Comparison of ENCODE assay signal across 8 cellular contexts in the genomic region with DNA sequence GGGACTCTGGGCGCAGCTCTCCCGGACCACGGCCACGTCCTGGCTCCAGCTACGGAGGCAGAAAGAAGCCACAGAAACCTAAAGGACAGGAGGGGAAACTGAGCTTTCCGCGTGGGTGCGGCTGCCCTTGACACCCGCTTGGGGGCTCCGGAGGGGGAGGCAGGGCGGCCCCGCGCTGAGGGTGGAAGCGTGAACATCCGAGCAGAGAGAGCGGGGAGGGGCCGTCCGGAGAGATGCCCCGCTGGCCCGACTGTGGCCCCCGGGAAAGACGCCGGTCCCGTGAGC.
DNase-seq lines count a peak whose midpoint lies in the region; ATAC-seq and TF ChIP-seq lines count a peak whose summit lies in the region.

No MANE protein-coding gene starts in this region.

- DNase-seq in AG10803 (ENCODE audit: low read depth) (no peak), dorsolateral prefrontal cortex (peak in 1 of 10 donors; percentile 39), UCSD-AML1 (lab: John Stamatoyannopoulos, UW; ENCODE audit: unreplicated experiment) (no peak), medulla oblongata (ENCODE audit: extremely low spot score) (no peak), HT-29 (ENCODE audit: low spot score) (no peak)

- peaks cover 0 to 4% (median 3%) of the 10 kb centered on the region in 3 donors for H3K9me3 Mint-ChIP-seq in IgD-negative memory B cell
- peaks cover 2% of the 10 kb centered on the region for H3K9me3 Mint-ChIP-seq in nephron

- H3K36me3 Mint-ChIP-seq in IgD-negative memory B cell (no peaks in the 10 kb centered on the region), nephron (ENCODE audit: low read depth) (no peaks in the 10 kb centered on the region)

- peak overlapping the region in 22 of 59 donors; percentile 0 to 75 (median 46) for H3K27ac ChIP-seq in dorsolateral prefrontal cortex

- peak overlapping the region; percentile 77 to 89 (median 82) for H3K4me3 Mint-ChIP-seq in IgD-negative memory B cell
- H3K4me3 Mint-ChIP-seq in nephron = peak overlapping the region; percentile 85 to 87 (median 86)

- intact Hi-C loops in dorsolateral prefrontal cortex (cut with DNase I) = loop anchor here (5.0 to 10.0 kb wide), 4 partner anchors 279 to 364 kb away; partner anchors contain the start of gene ANTXR1 (in 1 of the 2)

- H3K27me3 ChIP-seq in dorsolateral prefrontal cortex = peaks cover 0 to 18% (median 0%) of the 10 kb centered on the region in 45 donors

- H3K27me3 Mint-ChIP-seq in IgD-negative memory B cell (peaks cover 25% of the 10 kb centered on the region), nephron (ENCODE audit: low read depth) (peaks cover 19% of the 10 kb centered on the region)

- peaks cover 21 to 34% (median 29%) of the 10 kb centered on the region in 3 donors for H3K4me1 Mint-ChIP-seq in IgD-negative memory B cell
- H3K4me1 Mint-ChIP-seq in nephron = peaks cover 50% of the 10 kb centered on the region

- peak overlapping the region; percentile 65 for H3K4me3 ChIP-seq in AG10803 (ENCODE audit: low read length)
- peak overlapping the region; percentile 39 to 75 (median 58) for H3K4me3 ChIP-seq in dorsolateral prefrontal cortex

- TF ChIP-seq CTCF in AG10803 (conservative IDR thresholded peaks at IDR 0.05; ENCODE audit: low read length) = no peak
- TF ChIP-seq CTCF in dorsolateral prefrontal cortex (IDR thresholded peaks at IDR 0.05 in 54 of 56, conservative IDR thresholded peaks at IDR 0.05 in 2 of 56; ENCODE audit: low read depth in 1 of 56, partially characterized antibody in 56 of 56) = no peak
- TF ChIP-seq CTCF in nephron (IDR thresholded peaks at IDR 0.05; ENCODE audit: unreplicated experiment in 3 of 3) = no peak

- ATAC-seq in HG02763 (IDR thresholded peaks at IDR 0.05; ENCODE audit: unreplicated experiment) = no peak

- H3K27ac Mint-ChIP-seq in IgD-negative memory B cell (no peak overlapping the region), nephron (peak overlapping the region; percentile 35 to 80 (median 58))

Comparison
In these comparisons a context has a peak if more than half of its experiments do, and no peak if none do; other contexts are left out.
1. H3K27ac Mint-ChIP-seq: peak in nephron (3 of 3); none in IgD-negative memory B cell (0 of 3).